ENCODE assay signal across 26 cellular contexts in genomic region chr5:81209869-81210268, GRCh38. TPM values are rescaled to one million over a fixed set of nuclear protein-coding genes. Genes with fewer than 3 reads are reported as not detected.
A peak's percentile ranks its signal among the peaks of the same experiment; 100 is the strongest.
DNase-seq lines count a peak whose midpoint lies in the region; ATAC-seq, FAIRE-seq and TF ChIP-seq lines count a peak whose summit lies in the region.
"Had no signal": no experiment of that assay in that cellular context is flagged by ENCODE, and none has a peak within 500 bp of the region (broad histone marks: within the 10 kb centered on the region; RNA-seq: fewer than 3 reads in every experiment).

No MANE protein-coding gene starts in this region.

- H3K27me3 Mint-ChIP-seq in nephron progenitor cell (ENCODE audit: low read depth, poor library complexity): peaks cover 4% of the 10 kb centered on the region
- H3K27me3 Mint-ChIP-seq: stimulated activated naive CD8-positive, alpha-beta T cell treated with anti-CD3 and anti-CD28 coated beads, Interleukin-15, Interleukin-2, amounts not matched to agents 100 ng/mL and 50 ng/mL, for 24 hours had no signal

- ATAC-seq in HG02840 (IDR thresholded peaks at IDR 0.05; ENCODE audit: low FRiP score, unreplicated experiment): no peak
- ATAC-seq in HG02938 (IDR thresholded peaks at IDR 0.05; ENCODE audit: unreplicated experiment): no peak
- ATAC-seq: CD8-positive, alpha-beta T cell; left colon had no signal

- TF ChIP-seq CTCF in bronchial epithelial cell (IDR thresholded peaks at IDR 0.05; ENCODE audit: insufficient read depth, low read length, severe bottlenecking) (no peak), nephron progenitor cell (IDR thresholded peaks at IDR 0.05) (no peak)

- no peaks in the 10 kb centered on the region for H3K9me3 Mint-ChIP-seq in nephron progenitor cell
- H3K9me3 Mint-ChIP-seq: CD8-positive, alpha-beta T cell; memory B cell; stimulated activated naive CD8-positive, alpha-beta T cell treated with anti-CD3 and anti-CD28 coated beads, Interleukin-15, Interleukin-2, amounts not matched to agents 100 ng/mL and 50 ng/mL, for 24 hours had no signal

- H3K4me3 Mint-ChIP-seq in nephron progenitor cell: no peak overlapping the region
- H3K4me3 Mint-ChIP-seq: CD8-positive, alpha-beta T cell; memory B cell; stimulated activated naive CD8-positive, alpha-beta T cell treated with anti-CD3 and anti-CD28 coated beads, Interleukin-15, Interleukin-2, amounts not matched to agents 100 ng/mL and 50 ng/mL, for 24 hours had no signal

- no peaks in the 10 kb centered on the region for H3K36me3 Mint-ChIP-seq in nephron progenitor cell (ENCODE audit: low read depth)
- H3K36me3 Mint-ChIP-seq: memory B cell had no signal

- DNase-seq in NCI-H2171 treated with DMSO at 0.1 percent for 48 hours (lab: John Stamatoyannopoulos, UW) (peak; percentile 46), NCI-H2171 (lab: John Stamatoyannopoulos, UW) (no peak), bronchial epithelial cell (ENCODE audit: low read depth) (no peak), nephron progenitor cell (no peak)
- DNase-seq in stimulated activated CD4-positive, alpha-beta T cell treated with anti-CD3 and anti-CD28 coated beads, Interleukin-15, amount 100 ng/mL, for 48 hours (ENCODE audit: low read depth in 2 of 2): peak; percentile 6 to 35
- no peak for DNase-seq in stimulated activated CD4-positive, alpha-beta T cell treated with anti-CD3 and anti-CD28 coated beads, Interleukin-12 subunit alpha, Interleukin-12 subunit beta, amount 100 ng/mL, for 4 hours
- DNase-seq: activated effector memory CD4-positive, alpha-beta T cell treated with Interleukin-2 at 50 U/mL for 16 hours; amniotic stem cell; CD8-positive, alpha-beta T cell; colonic mucosa; DMS 273 treated with DMSO at 0.1 percent for 48 hours; effector memory CD4-positive, alpha-beta T cell; erythroblast; foreskin fibroblast; left colon; NCI-H1436 treated with DMSO at 0.1 percent for 48 hours; Peyer's patch; SIG-M5; SW 1271; T1000 had no signal

- no peaks in the 10 kb centered on the region for H3K36me3 ChIP-seq in bronchial epithelial cell (ENCODE audit: control insufficient read depth, insufficient read depth, low read length)
- H3K36me3 ChIP-seq: breast epithelium, colonic mucosa, Peyer's patch had no signal

- H3K4me3 ChIP-seq in bronchial epithelial cell (ENCODE audit: low read depth, low read length): no peak overlapping the region
- H3K4me3 ChIP-seq: breast epithelium, colonic mucosa, Peyer's patch, tibial nerve had no signal

- no peak overlapping the region for H3K27ac Mint-ChIP-seq in nephron progenitor cell
- H3K27ac Mint-ChIP-seq: CD8-positive, alpha-beta T cell; memory B cell; stimulated activated naive CD8-positive, alpha-beta T cell treated with anti-CD3 and anti-CD28 coated beads, Interleukin-15, Interleukin-2, amounts not matched to agents 100 ng/mL and 50 ng/mL, for 24 hours had no signal

- no peaks in the 10 kb centered on the region for H3K4me1 Mint-ChIP-seq in nephron progenitor cell

- FAIRE-seq in bronchial epithelial cell (lab: Jason Lieb, UNC): peak; percentile 7

- no peaks in the 10 kb centered on the region for H3K27me3 ChIP-seq in bronchial epithelial cell (ENCODE audit: control insufficient read depth, insufficient read depth, low read length)
- H3K27me3 ChIP-seq: breast epithelium, colonic mucosa, Peyer's patch, tibial nerve had no signal

RNA-seq across cellular contexts. Expression of gene CKMT2, which starts 23.3 kb away (rescaled TPM):
- total RNA-seq in bronchial epithelial cell: not detected in 2 replicates
- total RNA-seq: CD8-positive, alpha-beta T cell had no signal

Comparison
In these comparisons a context has a peak if more than half of its experiments do, and no peak if none do; other contexts are left out.
1. DNase-seq: peak in NCI-H2171 treated with DMSO at 0.1 percent for 48 hours (single experiment) and stimulated activated CD4-positive, alpha-beta T cell treated with anti-CD3 and anti-CD28 coated beads, Interleukin-15, amount 100 ng/mL, for 48 hours (2 of 2); none in NCI-H2171 (single experiment), stimulated activated CD4-positive, alpha-beta T cell treated with anti-CD3 and anti-CD28 coated beads, Interleukin-12 subunit alpha, Interleukin-12 subunit beta, amount 100 ng/mL, for 4 hours (single experiment), bronchial epithelial cell (single experiment) and nephron progenitor cell (single experiment).